In the genomic region with DNA sequence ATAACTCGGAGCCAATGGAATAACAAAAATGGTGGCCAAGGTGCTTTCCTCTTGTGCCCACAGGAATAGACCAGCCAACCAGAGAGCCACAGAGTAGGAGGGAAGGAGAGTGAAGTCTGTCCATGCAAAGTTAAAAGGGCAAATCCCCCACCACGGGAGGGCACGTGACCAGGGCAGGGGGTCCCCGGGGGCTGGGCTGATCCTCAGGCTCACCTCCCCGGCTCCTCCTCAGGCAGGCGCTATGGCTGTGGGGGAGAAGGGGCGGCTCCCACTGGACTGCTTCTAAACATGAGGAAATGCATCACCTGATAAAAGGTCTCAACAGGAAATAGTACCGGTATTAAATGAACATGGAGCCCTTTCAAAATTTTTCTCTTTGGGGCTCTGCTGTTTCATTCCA, we compare ENCODE assay signal across 21 cellular contexts.
DNase-seq lines count a peak whose midpoint lies in the region; ATAC-seq, FAIRE-seq and TF ChIP-seq lines count a peak whose summit lies in the region.
"Had no signal": no experiment of that assay in that cellular context is flagged by ENCODE, and none has a peak within 500 bp of the region (broad histone marks: within the 10 kb centered on the region; RNA-seq: fewer than 3 reads in every experiment).

No MANE protein-coding gene starts in this region.

- H3K36me3 ChIP-seq in OCI-LY1 (ENCODE audit: insufficient read depth, low read length) (no peaks in the 10 kb centered on the region), neuronal stem cell (replicated peaks in 1 of 2; ENCODE audit: control insufficient read depth in 2 of 2, insufficient read depth in 2 of 2, low read length in 2 of 2) (peaks cover 0 to 2% of the 10 kb centered on the region in 2 donors), thyroid gland (peaks cover 23 to 33% of the 10 kb centered on the region in 2 donors), small intestine (ENCODE audit: control insufficient read depth in 2 of 2, insufficient read depth in 2 of 2, low read length in 2 of 2) (peaks cover 2 to 11% of the 10 kb centered on the region in 2 donors)
- H3K36me3 ChIP-seq: HAP-1, right lobe of liver had no signal

- no peaks in the 10 kb centered on the region for H3F3A ChIP-seq in OCI-LY1 (ENCODE audit: insufficient read depth, low read length)

- DNase-seq in germinal center (ENCODE audit: low spot score) (peak; percentile 21), neuronal stem cell (ENCODE audit: low spot score) (no peak), thyroid gland (no peak), NCI-H526 treated with DMSO at 0.1 percent for 48 hours (lab: John Stamatoyannopoulos, UW) (no peak), small intestine (no peak)
- DNase-seq: activated CD4-positive, alpha-beta T cell treated with anti-CD3 and anti-CD28 coated beads, Interleukin-2, amount 50 U/mL, for 4 hours; activated CD8-positive, alpha-beta memory T cell treated with anti-CD3 and anti-CD28 coated beads, Interleukin-2, amount 50 U/mL, for 48 hours; GF-D8; Karpas-422; naive thymus-derived CD8-positive, alpha-beta T cell; NCI-H1048; NCI-H69; right lobe of liver; stimulated activated naive CD8-positive, alpha-beta T cell treated with anti-CD3 and anti-CD28 coated beads, Interleukin-15, amount 100 ng/mL, for 72 hours had no signal

- H3K27me3 ChIP-seq in OCI-LY1 (ENCODE audit: insufficient read depth, low read length) (no peaks in the 10 kb centered on the region), neuronal stem cell (ENCODE audit: control insufficient read depth in 3 of 3, insufficient read depth in 3 of 3, low read depth in 1 of 3, low read length in 3 of 3) (no peaks in the 10 kb centered on the region), thyroid gland (no peaks in the 10 kb centered on the region), small intestine (ENCODE audit: control insufficient read depth in 2 of 2, insufficient read depth in 2 of 2, low read length in 2 of 2) (no peaks in the 10 kb centered on the region)
- H3K27me3 ChIP-seq: right lobe of liver, tibial nerve had no signal

- intact Hi-C loops in thyroid gland (cut with DNase I): no loop called here

- H3K4me3 ChIP-seq in OCI-LY1 (ENCODE audit: low read depth, low read length, poor library complexity, severe bottlenecking) (no peak overlapping the region), neuronal stem cell (ENCODE audit: low read length in 2 of 2) (no peak overlapping the region), thyroid gland (replicated peaks in 1 of 3) (no peak overlapping the region), small intestine (ENCODE audit: low read depth in 1 of 2, low read length in 2 of 2) (no peak overlapping the region)
- H3K4me3 ChIP-seq: HAP-1, right lobe of liver, tibial nerve had no signal

- no peak overlapping the region for H2BK12ac ChIP-seq in neuronal stem cell (ENCODE audit: low read length)

- no peak overlapping the region for H3K23ac ChIP-seq in neuronal stem cell (ENCODE audit: low read depth, low read length, poor library complexity)

- no peak overlapping the region for H3K18ac ChIP-seq in neuronal stem cell (ENCODE audit: low read length)

- H2BK15ac ChIP-seq in neuronal stem cell (ENCODE audit: low read length): no peak overlapping the region

- H3K79me1 ChIP-seq in neuronal stem cell (ENCODE audit: low read depth, low read length): no peaks in the 10 kb centered on the region

- H2AK5ac ChIP-seq in neuronal stem cell (ENCODE audit: low read depth, low read length): no peak overlapping the region

- H3K9me2 ChIP-seq in OCI-LY1 (ENCODE audit: low read depth, low read length): no peaks in the 10 kb centered on the region

- no peak overlapping the region for H2BK120ac ChIP-seq in neuronal stem cell (ENCODE audit: low read depth, low read length)

- H3K27ac ChIP-seq in OCI-LY1 (ENCODE audit: low read depth, low read length, poor library complexity, severe bottlenecking): no peak overlapping the region
- H3K27ac ChIP-seq in neuronal stem cell (replicated peaks; ENCODE audit: low read length): no peak overlapping the region
- no peak overlapping the region for H3K27ac ChIP-seq in thyroid gland
- no peak overlapping the region for H3K27ac ChIP-seq in small intestine (ENCODE audit: low read depth in 1 of 2, low read length in 1 of 2)
- H3K27ac ChIP-seq: parathyroid adenoma, tibial nerve had no signal

- no peak for FAIRE-seq in small intestine (lab: Jason Lieb, UNC)

- H2AFZ ChIP-seq in OCI-LY1 (ENCODE audit: low read length) (no peak overlapping the region), neuronal stem cell (ENCODE audit: low read length) (peak overlapping the region; percentile 70)
- H2AFZ ChIP-seq: parathyroid adenoma had no signal

- no peak overlapping the region for H3K9ac ChIP-seq in OCI-LY1 (ENCODE audit: low read length)
- H3K9ac ChIP-seq in neuronal stem cell (ENCODE audit: low read depth, low read length, poor library complexity): no peak overlapping the region
- H3K9ac ChIP-seq: parathyroid adenoma had no signal

- no peak for TF ChIP-seq POLR2A in thyroid gland (IDR thresholded peaks at IDR 0.05)

- no peak overlapping the region for H3K14ac ChIP-seq in neuronal stem cell (ENCODE audit: low read length)

- H4K91ac ChIP-seq in neuronal stem cell (ENCODE audit: low read depth, low read length, poor library complexity): no peak overlapping the region

- no peaks in the 10 kb centered on the region for H4K20me1 ChIP-seq in OCI-LY1 (ENCODE audit: insufficient read depth, low read length)

- H4K8ac ChIP-seq in neuronal stem cell (ENCODE audit: low read depth, low read length): no peak overlapping the region

- whole genome bisulfite sequencing in neuronal stem cell (ENCODE audit: extremely low coverage in 2 of 2, insufficient read length in 2 of 2, insufficient replicate concordance in 1 of 2), 2 donors: no CpG with 5 or more reads among the region's 8 CpGs
- 71 to 85% methylated on average over 7 to 8 of the region's 8 CpGs for WGBS in thyroid gland, 2 donors
- WGBS in small intestine, 3 donors: 66 to 78% (median 75%) methylated on average over 8 of the region's 8 CpGs

- no peak overlapping the region for H3K4ac ChIP-seq in neuronal stem cell (ENCODE audit: low read length)

- no peaks in the 10 kb centered on the region for H3K9me3 ChIP-seq in OCI-LY1 (ENCODE audit: low read length)
- peaks cover 3% of the 10 kb centered on the region in 2 donors for H3K9me3 ChIP-seq in neuronal stem cell (replicated peaks in 1 of 2; ENCODE audit: control insufficient read depth in 2 of 2, insufficient read depth in 1 of 2, low read depth in 1 of 2, low read length in 2 of 2)
- H3K9me3 ChIP-seq in thyroid gland: no peaks in the 10 kb centered on the region
- H3K9me3 ChIP-seq in small intestine (ENCODE audit: control insufficient read depth, low read depth): no peaks in the 10 kb centered on the region
- H3K9me3 ChIP-seq: HAP-1, right lobe of liver, tibial nerve had no signal

- no peak overlapping the region for H2BK5ac ChIP-seq in neuronal stem cell (ENCODE audit: low read length)

- ATAC-seq in GM21447 (IDR thresholded peaks at IDR 0.05; ENCODE audit: unreplicated experiment): peak; percentile 40
- ATAC-seq: activated T-helper 17 cell treated with anti-CD3 and anti-CD28 coated beads, Interleukin-2, amount 50 U/mL, for 72 hours; naive thymus-derived CD8-positive, alpha-beta T cell; right lobe of liver; SK-N-SH treated with all-trans-retinoic acid at 6 μM for 48 hours; stimulated activated naive CD8-positive, alpha-beta T cell treated with anti-CD3 and anti-CD28 coated beads, Interleukin-15, amount 100 ng/mL, for 72 hours had no signal

- H3K4me2 ChIP-seq in OCI-LY1 (ENCODE audit: low read length) (peak overlapping the region; percentile 10; the same call in 1 of the 2 replicates), neuronal stem cell (ENCODE audit: insufficient read depth, low read length, poor library complexity, severe bottlenecking) (peak overlapping the region; percentile 26)

- H3K79me2 ChIP-seq in OCI-LY1 (ENCODE audit: insufficient read depth, low read length): no peaks in the 10 kb centered on the region
- H3K79me2 ChIP-seq: parathyroid adenoma had no signal

- TF ChIP-seq CTCF in OCI-LY1 (IDR thresholded peaks at IDR 0.05; ENCODE audit: low read length) (no peak), thyroid gland (IDR thresholded peaks at IDR 0.05) (no peak)

- H3K4me1 ChIP-seq in OCI-LY1 (ENCODE audit: insufficient read depth, low read length, severe bottlenecking) (peaks cover 16% of the 10 kb centered on the region), neuronal stem cell (ENCODE audit: control insufficient read depth in 2 of 2, insufficient read depth in 1 of 2, low read depth in 1 of 2, low read length in 2 of 2) (peaks cover 11% of the 10 kb centered on the region in 2 donors), thyroid gland (peaks cover 4 to 6% of the 10 kb centered on the region in 2 donors), small intestine (ENCODE audit: control insufficient read depth in 2 of 2, insufficient read depth in 1 of 2, low read depth in 1 of 2, low read length in 1 of 2) (peaks cover 11 to 16% of the 10 kb centered on the region in 2 donors)
- H3K4me1 ChIP-seq: HAP-1, parathyroid adenoma had no signal
